Comparison of ENCODE assay signal across 8 cellular contexts in genomic region chr11:9384535-9385287, GRCh38. TPM values are rescaled to one million over a fixed set of nuclear protein-coding genes. Genes with fewer than 3 reads are reported as not detected.
DNase-seq lines count a peak whose midpoint lies in the region; ATAC-seq and TF ChIP-seq lines count a peak whose summit lies in the region.

Gene IPO7 (plus strand): TSS chr11:9384652. CDS start chr11:9384764, 112 bp downstream.

- peak; percentile 50 for TF ChIP-seq CTCF in kidney epithelial cell (IDR thresholded peaks at IDR 0.05; ENCODE audit: insufficient read depth, low read length, poor library complexity, severe bottlenecking)

- no peaks in the 10 kb centered on the region for H3K36me3 ChIP-seq in kidney epithelial cell (ENCODE audit: control insufficient read depth, insufficient read depth, low read length)

- DNase-seq in AG08396 (ENCODE audit: low spot score) (peak; percentile 93), NCI-H345 (lab: John Stamatoyannopoulos, UW) (peak; percentile 92), cerebellar cortex (ENCODE audit: low spot score) (peak; percentile 94), kidney epithelial cell (ENCODE audit: low read depth) (peak; percentile 63)
- DNase-seq in stimulated activated CD4-positive, alpha-beta T cell treated with anti-CD3 and anti-CD28 coated beads, Interleukin-15, amount 100 ng/mL, for 48 hours (ENCODE audit: low read depth in 2 of 2): peak; percentile 86 to 88

- H3K27me3 ChIP-seq in kidney epithelial cell (ENCODE audit: control insufficient read depth, insufficient read depth, low read length): no peaks in the 10 kb centered on the region

- peak within 1 kb of the TSS; percentile 100 for H3K4me3 ChIP-seq in kidney epithelial cell (ENCODE audit: low read depth, low read length)

- ATAC-seq in GM18873 (IDR thresholded peaks at IDR 0.05; ENCODE audit: low FRiP score, unreplicated experiment): peak; percentile 88
- peak; percentile 93 for ATAC-seq in HG03139 (IDR thresholded peaks at IDR 0.05; ENCODE audit: unreplicated experiment)
- peak; percentile 98 for ATAC-seq in activated CD4-positive, CD25-positive, alpha-beta regulatory T cell treated with anti-CD3 and anti-CD28 coated beads, Interleukin-2, amount 50 U/mL, for 24 hours

RNA-seq across cellular contexts. Expression of gene IPO7, which starts in this region (rescaled TPM):
- 95.1 and 109 TPM in 2 replicates for total RNA-seq in kidney epithelial cell

Comparison
In these comparisons a context has a peak if more than half of its experiments do, and no peak if none do; other contexts are left out.
1. Peak in every context shown above with its lines: DNase-seq, ATAC-seq and H3K4me3 ChIP-seq.